8 cellular contexts compared by ENCODE assay signal in genomic region chr3:169772951-169773816, GRCh38. TPM values are rescaled to one million over a fixed set of nuclear protein-coding genes. Genes with fewer than 3 reads are reported as not detected.
A peak's percentile ranks its signal among the peaks of the same experiment; 100 is the strongest.
DNase-seq lines count a peak whose midpoint lies in the region; ATAC-seq and TF ChIP-seq lines count a peak whose summit lies in the region.

Gene MYNN, plus strand, starts transcription at chr3:169773396. Its CDS starts 900 bp downstream, at chr3:169774296.

- H3K4me3 ChIP-seq in colonic mucosa = peak within 1 kb of the TSS; percentile 87

- H3K9ac ChIP-seq in colonic mucosa (ENCODE audit: low read depth in 2 of 2, low read length in 2 of 2) = peak within 1 kb of the TSS; percentile 93 to 97

- no peaks in the 10 kb centered on the region for H3K27me3 ChIP-seq in colonic mucosa

- peak; percentile 88 for ATAC-seq in HG03432 (IDR thresholded peaks at IDR 0.05; ENCODE audit: unreplicated experiment)

- DNase-seq in Ammon's horn (ENCODE audit: low spot score) = peak; percentile 98
- peak; percentile 69 for DNase-seq in NCI-H524 treated with DMSO at 0.1 percent for 48 hours (lab: John Stamatoyannopoulos, UW)
- DNase-seq in activated CD4-positive, alpha-beta T cell treated with anti-CD3 and anti-CD28 coated beads for 48 hours = peak; percentile 94
- peak; percentile 96 for DNase-seq in colonic mucosa
- peak; percentile 98 for DNase-seq in left kidney (ENCODE audit: low read depth, low spot score)
- peak; percentile 88 for DNase-seq in stimulated activated CD4-positive, alpha-beta T cell treated with anti-CD3 and anti-CD28 coated beads, Interleukin-2, amount 100 ng/mL, for 4 hours (ENCODE audit: low read depth)

- no peak for TF ChIP-seq CTCF in colonic mucosa (IDR thresholded peaks at IDR 0.05)

- H3K27ac ChIP-seq in colonic mucosa = peak within 1 kb of the TSS; percentile 100

- no peaks in the 10 kb centered on the region for H3K36me3 ChIP-seq in colonic mucosa

- H3K9me3 ChIP-seq in colonic mucosa = no peaks in the 10 kb centered on the region

- intact Hi-C loops in colonic mucosa (cut with DNase I) = loop anchor here (10.0 kb wide), 1 partner anchor 212 kb away; no protein-coding TSS in a partner anchor

- peak; percentile 97 for TF ChIP-seq POLR2A in GM19099 (IDR thresholded peaks at IDR 0.05; ENCODE audit: extremely low read depth, insufficient read length, low read depth)

- H3K4me1 ChIP-seq in colonic mucosa = peaks cover 23% of the 10 kb centered on the region

RNA-seq across cellular contexts. Expression of gene MYNN, which starts in this region (rescaled TPM):
- total RNA-seq in colonic mucosa = 10 to 100 TPM; 11.1 to 12.9 TPM

Comparison
In these comparisons a context has a peak if more than half of its experiments do, and no peak if none do; other contexts are left out.
1. Peak in every context shown above with its lines: DNase-seq, ATAC-seq, H3K4me3 ChIP-seq and H3K27ac ChIP-seq.